In the genomic region with DNA sequence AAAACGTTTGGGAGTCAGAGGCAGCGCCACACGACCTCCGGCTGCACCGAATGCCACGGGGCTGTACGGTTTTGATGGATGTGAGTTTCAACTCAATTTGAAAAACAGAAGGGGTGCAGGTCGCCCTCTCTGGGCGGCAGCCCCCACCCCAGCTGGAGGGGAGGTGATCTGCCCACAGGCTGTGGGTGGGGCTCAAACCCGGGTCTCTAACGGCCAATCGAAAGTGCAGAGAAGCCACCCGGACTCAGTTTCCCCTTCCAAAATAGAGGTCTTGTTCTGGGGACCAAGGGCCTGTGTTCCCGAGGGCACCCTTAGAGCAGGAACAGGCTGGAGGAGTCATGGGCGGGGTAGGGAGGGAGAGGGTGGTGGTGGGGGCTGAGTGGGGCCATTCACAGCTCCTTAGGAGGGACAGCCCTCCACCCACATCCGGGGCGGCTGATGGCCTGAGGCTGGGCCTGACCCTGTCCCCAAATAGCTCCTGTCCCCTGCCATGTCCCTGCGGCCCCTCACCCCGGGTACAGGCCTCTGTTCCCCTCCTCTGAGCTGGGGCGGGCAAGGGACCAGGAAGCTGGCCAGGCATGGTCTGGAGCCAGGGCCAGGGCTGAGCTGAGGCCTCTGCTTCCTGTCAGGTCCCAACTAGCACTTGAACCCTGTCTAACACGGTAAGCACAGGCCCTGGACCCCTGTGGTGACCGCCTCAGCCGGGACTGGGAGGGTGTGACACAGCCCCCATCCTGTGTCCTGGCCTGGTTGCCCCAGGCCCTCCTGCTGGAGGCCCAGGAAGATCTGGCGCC, we compare ENCODE assay signal across 1 cellular context.
TF ChIP-seq lines count a peak whose summit lies in the region.

No MANE protein-coding gene starts in this region.

TF ChIP-seq in HCT116, 20 proteins besides CTCF, POLR2A, EP300 and RAD21 (continued from another document):
- TF ChIP-seq, protein P1, sequence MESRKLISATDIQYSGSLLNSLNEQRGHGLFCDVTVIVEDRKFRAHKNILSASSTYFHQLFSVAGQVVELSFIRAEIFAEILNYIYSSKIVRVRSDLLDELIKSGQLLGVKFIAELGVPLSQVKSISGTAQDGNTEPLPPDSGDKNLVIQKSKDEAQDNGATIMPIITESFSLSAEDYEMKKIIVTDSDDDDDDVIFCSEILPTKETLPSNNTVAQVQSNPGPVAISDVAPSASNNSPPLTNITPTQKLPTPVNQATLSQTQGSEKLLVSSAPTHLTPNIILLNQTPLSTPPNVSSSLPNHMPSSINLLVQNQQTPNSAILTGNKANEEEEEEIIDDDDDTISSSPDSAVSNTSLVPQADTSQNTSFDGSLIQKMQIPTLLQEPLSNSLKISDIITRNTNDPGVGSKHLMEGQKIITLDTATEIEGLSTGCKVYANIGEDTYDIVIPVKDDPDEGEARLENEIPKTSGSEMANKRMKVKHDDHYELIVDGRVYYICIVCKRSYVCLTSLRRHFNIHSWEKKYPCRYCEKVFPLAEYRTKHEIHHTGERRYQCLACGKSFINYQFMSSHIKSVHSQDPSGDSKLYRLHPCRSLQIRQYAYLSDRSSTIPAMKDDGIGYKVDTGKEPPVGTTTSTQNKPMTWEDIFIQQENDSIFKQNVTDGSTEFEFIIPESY (IDR thresholded peaks at IDR 0.05; ENCODE audit: extremely low read depth, insufficient replicate concordance, low read length): no peak
- TF ChIP-seq POLR2AphosphoS5 (IDR thresholded peaks at IDR 0.05; ENCODE audit: low read depth, low read length): no peak; the same call in 1 of the 2 replicates
- no peak for TF ChIP-seq TCF7L2 (IDR thresholded peaks at IDR 0.05; ENCODE audit: borderline replicate concordance, extremely low read depth, insufficient read depth, insufficient read length)
- no peak for TF ChIP-seq ZNF274 (IDR thresholded peaks at IDR 0.05; ENCODE audit: low read depth, low read length)
- TF ChIP-seq YY1 (IDR thresholded peaks at IDR 0.05; ENCODE audit: extremely low read depth, insufficient replicate concordance, low read depth, low read length): no peak
- no peak for TF ChIP-seq CBX3 (IDR thresholded peaks at IDR 0.05; ENCODE audit: low read depth)
